ENCODE assay signal across 6 cellular contexts in the genomic region with DNA sequence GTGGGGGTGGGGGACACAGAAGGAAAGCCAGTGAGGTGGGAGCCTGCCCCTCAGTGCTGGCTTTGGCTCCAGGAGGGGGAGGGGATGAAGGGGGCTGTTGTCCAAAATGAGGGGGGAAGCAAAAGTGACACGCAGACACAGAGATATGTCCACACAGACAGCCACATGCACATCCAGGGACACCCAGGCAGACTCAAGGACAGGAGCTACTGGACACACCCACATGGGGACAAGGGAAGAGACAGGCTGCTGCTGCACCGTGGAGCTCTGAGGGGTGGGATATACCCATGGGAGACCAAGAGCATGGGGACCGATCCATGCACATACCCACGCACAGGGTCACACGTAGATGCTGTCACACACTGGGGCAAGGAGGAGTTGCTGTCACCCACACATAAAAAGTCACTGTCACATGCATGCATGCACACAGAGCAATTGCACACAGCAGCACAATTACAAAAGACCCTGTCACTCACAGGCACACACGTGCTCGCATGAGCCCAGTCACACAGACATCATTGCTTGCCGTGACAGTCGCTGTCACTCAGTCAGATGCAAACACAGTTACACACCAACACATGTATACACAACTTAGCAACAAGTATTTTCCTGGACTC. TPM values are rescaled to one million over a fixed set of nuclear protein-coding genes. Genes with fewer than 3 reads are reported as not detected.
A peak's percentile ranks its signal among the peaks of the same experiment; 100 is the strongest.
DNase-seq lines count a peak whose midpoint lies in the region; ATAC-seq and TF ChIP-seq lines count a peak whose summit lies in the region.

No MANE protein-coding gene starts in this region.

- POLR2A ChIA-PET in activated CD4-positive, alpha-beta T cell treated with anti-CD3 and anti-CD28 coated beads for 36 hours (lab: Charles Lee) = interaction anchor here (2.1 kb wide), 1 partner anchor 11 kb away, joined by 6 read pairs; no protein-coding TSS in a partner anchor

- WGBS in gastroesophageal sphincter (ENCODE audit: low coverage in 1 of 2), 2 donors = 0 to 9% methylated on average over 1 to 5 of the region's 9 CpGs

- peak overlapping the region; percentile 77 for H3K4me3 Mint-ChIP-seq in activated CD4-positive, alpha-beta T cell treated with anti-CD3 and anti-CD28 coated beads for 36 hours

- no peaks in the 10 kb centered on the region for H3K27me3 ChIP-seq in gastroesophageal sphincter

- DNase-seq in activated CD4-positive, alpha-beta T cell treated with anti-CD3 and anti-CD28 coated beads for 36 hours = peak; percentile 54
- DNase-seq in activated CD4-positive, alpha-beta T cell treated with anti-CD3 and anti-CD28 coated beads, Interleukin-2, amount 50 U/mL, for 1 hour = no peak
- peak; percentile 11 for DNase-seq in stimulated activated naive CD4-positive, alpha-beta T cell treated with Interleukin-2 at 50 U/mL for 16 hours (lab: John Stamatoyannopoulos, UW)
- DNase-seq in NCI-H2196 treated with DMSO at 0.1 percent for 48 hours (lab: John Stamatoyannopoulos, UW; ENCODE audit: unreplicated experiment) = no peak

- no peaks in the 10 kb centered on the region for H3K36me3 Mint-ChIP-seq in activated CD4-positive, alpha-beta T cell treated with anti-CD3 and anti-CD28 coated beads for 36 hours (ENCODE audit: low read depth)

- no peaks in the 10 kb centered on the region for H3K9me3 Mint-ChIP-seq in activated CD4-positive, alpha-beta T cell treated with anti-CD3 and anti-CD28 coated beads for 36 hours (ENCODE audit: low read depth)

- CTCF ChIA-PET in activated CD4-positive, alpha-beta T cell treated with anti-CD3 and anti-CD28 coated beads for 36 hours (lab: Charles Lee) = interaction anchor here (0.5 to 6.9 kb wide), 7 partner anchors 10 to 60 kb away, joined by 3 to 85 read pairs (median 7); a partner anchor contains a TSS

- H3K27ac Mint-ChIP-seq in activated CD4-positive, alpha-beta T cell treated with anti-CD3 and anti-CD28 coated beads for 36 hours = peak overlapping the region; percentile 5

- no peaks in the 10 kb centered on the region for H3K36me3 ChIP-seq in gastroesophageal sphincter

- H3K9me3 ChIP-seq in gastroesophageal sphincter = no peaks in the 10 kb centered on the region

- H3K4me3 ChIP-seq in gastroesophageal sphincter = peak overlapping the region; percentile 90 to 98

- H3K27me3 Mint-ChIP-seq in activated CD4-positive, alpha-beta T cell treated with anti-CD3 and anti-CD28 coated beads for 36 hours = no peaks in the 10 kb centered on the region

- no peak for TF ChIP-seq POLR2A in gastroesophageal sphincter (IDR thresholded peaks at IDR 0.05)

- peaks cover 4 to 77% (median 47%) of the 10 kb centered on the region in 3 donors for H3K4me1 ChIP-seq in gastroesophageal sphincter

- H3K27ac ChIP-seq in gastroesophageal sphincter = peak overlapping the region; percentile 91 to 99 (median 97)

- no peak for TF ChIP-seq EP300 in gastroesophageal sphincter (IDR thresholded peaks at IDR 0.05)

- intact Hi-C loops in activated CD4-positive, alpha-beta T cell treated with anti-CD3 and anti-CD28 coated beads for 36 hours (cut with DNase I, micrococcal nuclease) = loop anchor here (1.0 to 5.0 kb wide), 4 partner anchors 11 to 103 kb away; no protein-coding TSS in a partner anchor

- H3K4me1 Mint-ChIP-seq in activated CD4-positive, alpha-beta T cell treated with anti-CD3 and anti-CD28 coated beads for 36 hours = peaks cover 60% of the 10 kb centered on the region

- peak; percentile 37 for ATAC-seq in activated CD4-positive, alpha-beta T cell treated with anti-CD3 and anti-CD28 coated beads for 36 hours
- no peak for ATAC-seq in gastroesophageal sphincter
- ATAC-seq in GM18907 (IDR thresholded peaks at IDR 0.05; ENCODE audit: unreplicated experiment) = no peak

- TF ChIP-seq CTCF in gastroesophageal sphincter (IDR thresholded peaks at IDR 0.05) = no peak

RNA-seq across cellular contexts. Expression of a gene that starts 1.3 kb away (rescaled TPM):
- 10 to 100 TPM; 12.9 to 13.1 TPM for total RNA-seq in activated CD4-positive, alpha-beta T cell treated with anti-CD3 and anti-CD28 coated beads for 36 hours
- total RNA-seq in gastroesophageal sphincter = 100 to 1,000 TPM in 2 of 4 donors, 10 to 100 TPM in 2; 84.8 to 133 (median 102) TPM

RNA-seq across cellular contexts. Expression of a gene that starts 9.8 kb away (rescaled TPM):
- 100 to 1,000 TPM in 1 of 2 experiments, 10 to 100 TPM in 1; 97.4 to 110 TPM for total RNA-seq in activated CD4-positive, alpha-beta T cell treated with anti-CD3 and anti-CD28 coated beads for 36 hours
- total RNA-seq in gastroesophageal sphincter = 10 to 100 TPM; 42.1 to 57.9 (median 50.3) TPM

RNA-seq across cellular contexts. Expression of a gene that starts 36.4 kb away (rescaled TPM):
- total RNA-seq in activated CD4-positive, alpha-beta T cell treated with anti-CD3 and anti-CD28 coated beads for 36 hours = 1 to 10 TPM; 5.2 to 5.4 TPM
- total RNA-seq in gastroesophageal sphincter = 10 to 100 TPM in 3 of 4 donors, 1 to 10 TPM in 1; 1.5 to 20.4 (median 18.3) TPM

RNA-seq across cellular contexts. Expression of a gene that starts 48.8 kb away (rescaled TPM):
- not detected for total RNA-seq in activated CD4-positive, alpha-beta T cell treated with anti-CD3 and anti-CD28 coated beads for 36 hours
- 1 to 10 TPM in 1 of 4 donors, not detected in 3; 9.3 TPM for total RNA-seq in gastroesophageal sphincter

RNA-seq across cellular contexts. Expression of a gene that starts 57.7 kb away (rescaled TPM):
- total RNA-seq in activated CD4-positive, alpha-beta T cell treated with anti-CD3 and anti-CD28 coated beads for 36 hours = 10 to 100 TPM; 81.7 to 89.6 TPM
- total RNA-seq in gastroesophageal sphincter = 100 to 1,000 TPM in 1 of 4 donors, 10 to 100 TPM in 3; 67.0 to 107 (median 88.1) TPM

Comparison
In these comparisons a context has a peak if more than half of its experiments do, and no peak if none do; other contexts are left out.
1. DNase-seq: peak in activated CD4-positive, alpha-beta T cell treated with anti-CD3 and anti-CD28 coated beads for 36 hours (single experiment) and stimulated activated naive CD4-positive, alpha-beta T cell treated with Interleukin-2 at 50 U/mL for 16 hours (single experiment); none in activated CD4-positive, alpha-beta T cell treated with anti-CD3 and anti-CD28 coated beads, Interleukin-2, amount 50 U/mL, for 1 hour (single experiment) and NCI-H2196 treated with DMSO at 0.1 percent for 48 hours (single experiment).
2. RNA of a gene that starts 1.3 kb away (total RNA-seq): 84.8 to 133 TPM in gastroesophageal sphincter; 12.9 to 13.1 TPM in activated CD4-positive, alpha-beta T cell treated with anti-CD3 and anti-CD28 coated beads for 36 hours; every median in the first group is over 4 times any median in the second.